ENCODE assay signal across 21 cellular contexts in genomic region chr9:131899248-131899882, GRCh38.
A peak's percentile ranks its signal among the peaks of the same experiment; 100 is the strongest.
DNase-seq lines count a peak whose midpoint lies in the region; ATAC-seq and TF ChIP-seq lines count a peak whose summit lies in the region.
"Had no signal": no experiment of that assay in that cellular context is flagged by ENCODE, and none has a peak within 500 bp of the region (broad histone marks: within the 10 kb centered on the region; RNA-seq: fewer than 3 reads in every experiment).

No MANE protein-coding gene starts in this region.

- no peaks in the 10 kb centered on the region for H4K20me1 ChIP-seq in mammary epithelial cell (ENCODE audit: insufficient read depth, low read length)

- H2BK15ac ChIP-seq in mesendoderm (replicated peaks; ENCODE audit: low read depth): no peak overlapping the region

- TF ChIP-seq POLR2A in gastroesophageal sphincter (IDR thresholded peaks at IDR 0.05): no peak

- intact Hi-C loops in mammary epithelial cell (cut with micrococcal nuclease): no loop called here

- dilution Hi-C loops in mammary epithelial cell (cut with HindIII; ENCODE audit: low sequenced_read_pairs): no loop called here

- no peaks in the 10 kb centered on the region for H3K36me3 Mint-ChIP-seq in glutamatergic neuron (ENCODE audit: unreplicated experiment)
- H3K36me3 Mint-ChIP-seq in activated CD4-positive, alpha-beta T cell treated with anti-CD3 and anti-CD28 coated beads, Interleukin-2, amount 10 ng/mL, durations not matched to agents 7 days and 5 days (ENCODE audit: low read depth): no peaks in the 10 kb centered on the region

- no TSS peak for BruUV-seq in mammary epithelial cell (replicated peaks; lab: Mats Ljungman, UMichigan)

- peak overlapping the region; percentile 43 for H3K27ac Mint-ChIP-seq in glutamatergic neuron (ENCODE audit: unreplicated experiment)
- H3K27ac Mint-ChIP-seq in activated CD4-positive, alpha-beta T cell treated with anti-CD3 and anti-CD28 coated beads, Interleukin-2, amount 10 ng/mL, durations not matched to agents 7 days and 5 days: no peak overlapping the region
- H3K27ac Mint-ChIP-seq: CD4-positive, alpha-beta T cell had no signal

- H3K27me3 Mint-ChIP-seq in glutamatergic neuron (ENCODE audit: unreplicated experiment): peaks cover 4% of the 10 kb centered on the region
- H3K27me3 Mint-ChIP-seq in activated CD4-positive, alpha-beta T cell treated with anti-CD3 and anti-CD28 coated beads, Interleukin-2, amount 10 ng/mL, durations not matched to agents 7 days and 5 days: no peaks in the 10 kb centered on the region
- H3K27me3 Mint-ChIP-seq: CD4-positive, alpha-beta T cell had no signal

- H3K56ac ChIP-seq in mesendoderm (ENCODE audit: low read length): no peak overlapping the region

- no peaks in the 10 kb centered on the region for H3K9me3 Mint-ChIP-seq in glutamatergic neuron (ENCODE audit: unreplicated experiment)
- H3K9me3 Mint-ChIP-seq in activated CD4-positive, alpha-beta T cell treated with anti-CD3 and anti-CD28 coated beads, Interleukin-2, amount 10 ng/mL, durations not matched to agents 7 days and 5 days: no peaks in the 10 kb centered on the region
- H3K9me3 Mint-ChIP-seq: CD4-positive, alpha-beta T cell had no signal

- H3K4me2 ChIP-seq in mesendoderm (ENCODE audit: low read length): no peak overlapping the region
- H3K4me2 ChIP-seq in mammary epithelial cell (ENCODE audit: insufficient read depth, low read depth, low read length): no peak overlapping the region

- H4K5ac ChIP-seq in mesendoderm (ENCODE audit: low read length): no peak overlapping the region

- H3K18ac ChIP-seq in mesendoderm (ENCODE audit: low read length): no peak overlapping the region

- H3K9me3 ChIP-seq in HUES64 (ENCODE audit: insufficient read depth, low read depth, low read length): no peaks in the 10 kb centered on the region
- H3K9me3 ChIP-seq in mammary epithelial cell (replicated peaks; ENCODE audit: insufficient read depth, low read length): no peaks in the 10 kb centered on the region
- H3K9me3 ChIP-seq in gastroesophageal sphincter: no peaks in the 10 kb centered on the region
- H3K9me3 ChIP-seq: Caco-2 had no signal

- CTCF ChIA-PET in mammary epithelial cell (lab: Charles Lee; ENCODE audit: low non-redundant PET): no interaction called here
- CTCF ChIA-PET in activated CD4-positive, alpha-beta T cell treated with anti-CD3 and anti-CD28 coated beads, Interleukin-2, amount 10 ng/mL, durations not matched to agents 7 days and 5 days (lab: Charles Lee): no interaction called here

- peaks cover 25% of the 10 kb centered on the region for H3K4me1 Mint-ChIP-seq in glutamatergic neuron (ENCODE audit: low read depth, unreplicated experiment)
- H3K4me1 Mint-ChIP-seq in activated CD4-positive, alpha-beta T cell treated with anti-CD3 and anti-CD28 coated beads, Interleukin-2, amount 10 ng/mL, durations not matched to agents 7 days and 5 days: no peaks in the 10 kb centered on the region

- ATAC-seq in gastroesophageal sphincter: no peak
- ATAC-seq: HepG2 had no signal

- H3K79me1 ChIP-seq in mesendoderm (ENCODE audit: low read length): no peaks in the 10 kb centered on the region

- H2BK120ac ChIP-seq in mesendoderm (ENCODE audit: low read depth, low read length): no peak overlapping the region

- no peak overlapping the region for H3K4me3 ChIP-seq in HUES64 (ENCODE audit: low read length)
- H3K4me3 ChIP-seq in mesendoderm (ENCODE audit: low read length): no peak overlapping the region
- H3K4me3 ChIP-seq in mammary epithelial cell (replicated peaks in 1 of 3; ENCODE audit: insufficient read depth in 1 of 3, low read depth in 2 of 3, low read length in 3 of 3): no peak overlapping the region
- no peak overlapping the region for H3K4me3 ChIP-seq in gastroesophageal sphincter
- H3K4me3 ChIP-seq: GM23248 had no signal

- POLR2A ChIA-PET in activated CD4-positive, alpha-beta T cell treated with anti-CD3 and anti-CD28 coated beads, Interleukin-2, amount 10 ng/mL, durations not matched to agents 7 days and 5 days (lab: Charles Lee): no interaction called here

- H3K36me3 ChIP-seq in HUES64 (ENCODE audit: insufficient read depth, low read length) (no peaks in the 10 kb centered on the region), mesendoderm (ENCODE audit: control insufficient read depth, insufficient read depth, low read length) (no peaks in the 10 kb centered on the region), mammary epithelial cell (ENCODE audit: insufficient read depth, low read length) (no peaks in the 10 kb centered on the region), gastroesophageal sphincter (peaks cover 0 to 5% of the 10 kb centered on the region in 2 donors)

- in situ Hi-C loops in mammary epithelial cell (cut with MboI; ENCODE audit: low sequenced_read_pairs in 2 of 2): no loop called here

- H3K27me3 ChIP-seq in HUES64 (ENCODE audit: insufficient read depth, low read length) (no peaks in the 10 kb centered on the region), mesendoderm (ENCODE audit: insufficient read depth, low read length, poor library complexity) (no peaks in the 10 kb centered on the region), mammary epithelial cell (ENCODE audit: insufficient read depth, low read length) (no peaks in the 10 kb centered on the region), gastroesophageal sphincter (no peaks in the 10 kb centered on the region)

- H2AK5ac ChIP-seq in mesendoderm (ENCODE audit: low read length): no peak overlapping the region

- no peak overlapping the region for H3K9ac ChIP-seq in HUES64 (ENCODE audit: low read depth, low read length)
- H3K9ac ChIP-seq in mesendoderm (ENCODE audit: low read length): no peak overlapping the region
- no peak overlapping the region for H3K9ac ChIP-seq in mammary epithelial cell (ENCODE audit: insufficient read depth, low read length)
- H3K9ac ChIP-seq: GM23248 had no signal

- no peak overlapping the region for H4K8ac ChIP-seq in mesendoderm (ENCODE audit: low read depth, low read length)

- H2BK5ac ChIP-seq in mesendoderm (ENCODE audit: low read length): no peak overlapping the region

- WGBS in HUES64: 51% methylated on average over 13 of the region's 13 CpGs
- no CpG with 5 or more reads among the region's 13 CpGs for WGBS in mesendoderm (ENCODE audit: extremely low coverage, insufficient coverage, low lambda C conversion rate)
- 98% methylated on average over 13 of the region's 13 CpGs for WGBS in mammary epithelial cell (ENCODE audit: low coverage, missing lambda C conversion rate)
- 78 to 89% methylated on average over 8 of the region's 13 CpGs for WGBS in gastroesophageal sphincter (ENCODE audit: low coverage in 1 of 2), 2 donors

- H3K4me3 Mint-ChIP-seq in glutamatergic neuron (ENCODE audit: unreplicated experiment): peak overlapping the region; percentile 42
- H3K4me3 Mint-ChIP-seq in activated CD4-positive, alpha-beta T cell treated with anti-CD3 and anti-CD28 coated beads, Interleukin-2, amount 10 ng/mL, durations not matched to agents 7 days and 5 days: no peak overlapping the region
- H3K4me3 Mint-ChIP-seq: CD4-positive, alpha-beta T cell had no signal

- TF ChIP-seq CTCF in glutamatergic neuron (IDR thresholded peaks at IDR 0.05; ENCODE audit: partially characterized antibody, unreplicated experiment): no peak
- TF ChIP-seq CTCF in mammary epithelial cell (conservative IDR thresholded peaks at IDR 0.05 in 1 of 2, IDR thresholded peaks at IDR 0.05 in 1 of 2; ENCODE audit: extremely low read depth in 1 of 2, insufficient read depth in 1 of 2, low read depth in 1 of 2, low read length in 2 of 2): no peak
- no peak for TF ChIP-seq CTCF in gastroesophageal sphincter (IDR thresholded peaks at IDR 0.05)

- no peak overlapping the region for H2AFZ ChIP-seq in mammary epithelial cell (ENCODE audit: low read depth, low read length)
- H2AFZ ChIP-seq: GM23248 had no signal

- H3K4me1 ChIP-seq in HUES64 (ENCODE audit: insufficient read depth, low read length): peaks cover 33% of the 10 kb centered on the region
- H3K4me1 ChIP-seq in mesendoderm (ENCODE audit: control insufficient read depth, low read depth, low read length): peaks cover 4% of the 10 kb centered on the region
- H3K4me1 ChIP-seq in mammary epithelial cell (ENCODE audit: insufficient read depth, low read length): no peaks in the 10 kb centered on the region
- peaks cover 0 to 6% (median 0%) of the 10 kb centered on the region in 3 donors for H3K4me1 ChIP-seq in gastroesophageal sphincter
- H3K4me1 ChIP-seq: Caco-2 had no signal

- H3K79me2 ChIP-seq in mesendoderm (ENCODE audit: control insufficient read depth, insufficient read depth, low read length) (no peaks in the 10 kb centered on the region), mammary epithelial cell (ENCODE audit: insufficient read depth, low read length) (no peaks in the 10 kb centered on the region)

- no peak overlapping the region for H3K23ac ChIP-seq in mesendoderm (ENCODE audit: low read length)

- DNase-seq in ELF-1 (ENCODE audit: low read depth, low spot score) (peak; percentile 71), glutamatergic neuron (no peak), mesendoderm (peak; percentile 41), OCI-M2 (lab: John Stamatoyannopoulos, UW; ENCODE audit: unreplicated experiment) (no peak), mammary epithelial cell (no peak)
- DNase-seq in activated CD4-positive, alpha-beta T cell treated with anti-CD3 and anti-CD28 coated beads, Interleukin-2, amount 10 ng/mL, durations not matched to agents 7 days and 5 days: no peak
- DNase-seq: Caco-2; CD4-positive, alpha-beta T cell; DMS153; GF-D8; GM23248; KBM-7; NCI-H1105; NCI-H2081; NCI-H446; NCI-H748 treated with DMSO at 0.1 percent for 48 hours; NK-92 treated with Interleukin-12 subunit alpha and Interleukin-12 subunit beta, amount 100 ng/mL, for 24 hours; Right ventricle myocardium superior had no signal

- H3K4ac ChIP-seq in mesendoderm (ENCODE audit: low read depth, low read length): no peak overlapping the region

- no peak for TF ChIP-seq EP300 in gastroesophageal sphincter (IDR thresholded peaks at IDR 0.05)

- H3K27ac ChIP-seq in HUES64 (ENCODE audit: low read depth, low read length) (peak overlapping the region; percentile 4; the same call in 1 of the 2 replicates), mesendoderm (ENCODE audit: low read depth, low read length) (no peak overlapping the region), mammary epithelial cell (ENCODE audit: insufficient read depth, low read depth, low read length) (no peak overlapping the region), gastroesophageal sphincter (no peak overlapping the region)
- H3K27ac ChIP-seq: GM23248 had no signal

Comparison
In these comparisons a context has a peak if more than half of its experiments do, and no peak if none do; other contexts are left out.
1. DNase-seq: peak in ELF-1 (single experiment) and mesendoderm (single experiment); none in glutamatergic neuron (single experiment), OCI-M2 (single experiment), mammary epithelial cell (single experiment) and activated CD4-positive, alpha-beta T cell treated with anti-CD3 and anti-CD28 coated beads, Interleukin-2, amount 10 ng/mL, durations not matched to agents 7 days and 5 days (single experiment).